11 cellular contexts compared by ENCODE assay signal in genomic region chr12:86712425-86712843, GRCh38.
DNase-seq lines count a peak whose midpoint lies in the region; ATAC-seq, FAIRE-seq and TF ChIP-seq lines count a peak whose summit lies in the region.
"Had no signal": no experiment of that assay in that cellular context is flagged by ENCODE, and none has a peak within 500 bp of the region (broad histone marks: within the 10 kb centered on the region; RNA-seq: fewer than 3 reads in every experiment).

No MANE protein-coding gene starts in this region.

- no peak for FAIRE-seq in K562 (lab: Jason Lieb, UNC)

- WGBS in IMR-90 (ENCODE audit: extremely low coverage in 2 of 2, insufficient read length in 1 of 2), 2 experiments = 0% methylated on average over 1 of the region's 4 CpGs; no CpG with 5 or more reads in 1 of the 2 experiments
- 0% methylated on average over 4 of the region's 4 CpGs for WGBS in K562 (ENCODE audit: insufficient coverage, low coverage, missing lambda C conversion rate)
- WGBS in lung, 2 donors = 52 to 70% methylated on average over 4 of the region's 4 CpGs

- ATAC-seq in IMR-90 (ENCODE audit: low read depth) = peak; percentile 93
- no peak for ATAC-seq in K562
- ATAC-seq in lung (ENCODE audit: insufficient read depth, low FRiP score) = peak; percentile 78
- ATAC-seq in HG02938 (IDR thresholded peaks at IDR 0.05; ENCODE audit: unreplicated experiment) = no peak

- no peak overlapping the region for H2AFZ ChIP-seq in IMR-90 (replicated peaks; ENCODE audit: low read length, poor library complexity)
- H2AFZ ChIP-seq in K562 (ENCODE audit: low read depth, low read length) = no peak overlapping the region
- H2AFZ ChIP-seq: neural progenitor cell had no signal

- DNase-seq in Caki2 (ENCODE audit: low read depth) (peak; percentile 98), IMR-90 (peak; percentile 99), K562 (ENCODE audit: extremely low read depth in 1 of 4, low spot score in 3 of 4) (no peak), lung (ENCODE audit: low spot score) (no peak), NCI-H345 (lab: John Stamatoyannopoulos, UW) (no peak), Peyer's patch (no peak), RPMI8226 (no peak)
- DNase-seq: activated CD4-positive, alpha-beta memory T cell treated with anti-CD3 and anti-CD28 coated beads for 36 hours; NCI-H187 had no signal

- H2BK120ac ChIP-seq in IMR-90 (ENCODE audit: low read depth, low read length) = peak overlapping the region; percentile 97

- peak overlapping the region; percentile 78; the same call in 1 of the 2 replicates for H3K14ac ChIP-seq in IMR-90 (replicated peaks; ENCODE audit: low read depth, low read length)

- intact Hi-C loops in IMR-90 (cut with micrococcal nuclease) = no loop called here
- intact Hi-C loops in K562 (cut with micrococcal nuclease) = no loop called here

- H3K23ac ChIP-seq in IMR-90 (ENCODE audit: low read depth, low read length) = peak overlapping the region; percentile 87; the same call in 1 of the 2 replicates

- H4K91ac ChIP-seq in IMR-90 (ENCODE audit: insufficient read depth, low read depth, low read length) = peak overlapping the region; percentile 90

- H3K27ac ChIP-seq in IMR-90 (ENCODE audit: insufficient read depth, low read length) (peak overlapping the region; percentile 85; the same call in 1 of the 2 replicates), K562 (ENCODE audit: extremely low read depth, low read depth, low read length) (no peak overlapping the region), lung (ENCODE audit: low read depth in 1 of 2, low read length in 1 of 2) (no peak overlapping the region), Peyer's patch (no peak overlapping the region)
- H3K27ac ChIP-seq: neural progenitor cell had no signal

- peak overlapping the region; percentile 99 for H3K18ac ChIP-seq in IMR-90 (ENCODE audit: low read depth, low read length)

- H3K36me3 ChIP-seq in IMR-90 (ENCODE audit: control insufficient read depth, insufficient read depth, low read length) (no peaks in the 10 kb centered on the region), K562 (ENCODE audit: control insufficient read depth, insufficient read depth, low read length) (no peaks in the 10 kb centered on the region), lung (ENCODE audit: control insufficient read depth in 2 of 2, insufficient read depth in 2 of 2, low read length in 2 of 2) (no peaks in the 10 kb centered on the region), Peyer's patch (no peaks in the 10 kb centered on the region)
- H3K36me3 ChIP-seq: neural progenitor cell had no signal

- POLR2A ChIA-PET in IMR-90 (lab: Charles Lee; ENCODE audit: unreplicated experiment) = no interaction called here
- POLR2A ChIA-PET in K562 (lab: Yijun Ruan, JAX) = no interaction called here

- no peaks in the 10 kb centered on the region for H3K79me1 ChIP-seq in IMR-90 (ENCODE audit: low read depth in 1 of 2, low read length in 2 of 2)

- H2BK15ac ChIP-seq in IMR-90 (ENCODE audit: low read depth, low read length) = peak overlapping the region; percentile 68; the same call in 2 of the 3 replicates

- no peak overlapping the region for H3K4me3 ChIP-seq in IMR-90 (ENCODE audit: insufficient read depth, low read depth, low read length)
- H3K4me3 ChIP-seq in K562 = no peak overlapping the region
- no peak overlapping the region for H3K4me3 ChIP-seq in lung
- H3K4me3 ChIP-seq in Peyer's patch = no peak overlapping the region
- H3K4me3 ChIP-seq: neural progenitor cell had no signal

- dilution Hi-C loops in IMR-90 (cut with HindIII; ENCODE audit: low sequenced_read_pairs, unreplicated experiment) = no loop called here

- CTCF ChIA-PET in IMR-90 (lab: Yijun Ruan, JAX) (interaction anchor here (0.6 kb wide), 1 partner anchor 42 kb away, joined by 3 read pairs; no protein-coding TSS in a partner anchor), K562 (lab: Yijun Ruan, JAX; ENCODE audit: low intra/inter-chr PET ratio) (no interaction called here)

- H3K79me2 ChIP-seq in K562 (ENCODE audit: control insufficient read depth, insufficient read depth, low read length) = no peaks in the 10 kb centered on the region

- no peak overlapping the region for H2AK9ac ChIP-seq in IMR-90 (replicated peaks; ENCODE audit: low read depth, low read length, poor library complexity)

- no peak for TF ChIP-seq EP300 in K562 (IDR thresholded peaks at IDR 0.05; ENCODE audit: low read length)

- in situ Hi-C loops in Caki2 (cut with HindIII; ENCODE audit: low pct_unique_long_range_greater_than_20kb, low sequenced_read_pairs) = no loop called here
- in situ Hi-C loops in IMR-90 (cut with MboI; ENCODE audit: low sequenced_read_pairs) = no loop called here
- in situ Hi-C loops in K562 (cut with MboI) = no loop called here

- H3K27me3 ChIP-seq in IMR-90 (ENCODE audit: control insufficient read depth, insufficient read depth, low read length) = no peaks in the 10 kb centered on the region
- H3K27me3 ChIP-seq in K562 (ENCODE audit: control insufficient read depth in 2 of 2, insufficient read depth in 2 of 2, low read length in 2 of 2) = no peaks in the 10 kb centered on the region
- no peaks in the 10 kb centered on the region for H3K27me3 ChIP-seq in lung (ENCODE audit: control insufficient read depth, insufficient read depth)
- H3K27me3 ChIP-seq in Peyer's patch = no peaks in the 10 kb centered on the region
- H3K27me3 ChIP-seq: neural progenitor cell had no signal

- peak overlapping the region; percentile 94 for H4K5ac ChIP-seq in IMR-90 (ENCODE audit: low read depth, low read length)

- no peak overlapping the region for H3K56ac ChIP-seq in IMR-90 (ENCODE audit: extremely low read depth, insufficient read depth, low read length)

- H3K9me3 ChIP-seq in IMR-90 (ENCODE audit: control insufficient read depth, insufficient read depth, low read length) = peaks cover 9% of the 10 kb centered on the region
- H3K9me3 ChIP-seq in K562 (replicated peaks; ENCODE audit: control insufficient read depth, insufficient read depth, low read depth, low read length) = no peaks in the 10 kb centered on the region
- H3K9me3 ChIP-seq in lung (ENCODE audit: control insufficient read depth in 2 of 2, insufficient read depth in 1 of 2, low read length in 1 of 2) = peaks cover 0 to 3% of the 10 kb centered on the region in 2 donors
- H3K9me3 ChIP-seq in Peyer's patch = no peaks in the 10 kb centered on the region

- H3K4me2 ChIP-seq in IMR-90 (ENCODE audit: low read depth, low read length) (peak overlapping the region; percentile 87; the same call in 1 of the 2 replicates), K562 (ENCODE audit: insufficient read depth, low read length) (no peak overlapping the region)
- H3K4me2 ChIP-seq: neural progenitor cell had no signal

- peak overlapping the region; percentile 87 for H3K4ac ChIP-seq in IMR-90 (ENCODE audit: low read depth, low read length)

- no peaks in the 10 kb centered on the region for H4K20me1 ChIP-seq in IMR-90 (ENCODE audit: insufficient read depth, low read length)
- H4K20me1 ChIP-seq in K562 (replicated peaks; ENCODE audit: control insufficient read depth, insufficient read depth, low read length) = no peaks in the 10 kb centered on the region

- H3K4me1 ChIP-seq in IMR-90 (ENCODE audit: control insufficient read depth, insufficient read depth, low read length) (peaks cover 2% of the 10 kb centered on the region; the same call in 1 of the 2 replicates), K562 (replicated peaks in 1 of 2; ENCODE audit: control insufficient read depth in 2 of 2, insufficient read depth in 2 of 2, low read length in 2 of 2) (no peaks in the 10 kb centered on the region), lung (ENCODE audit: control insufficient read depth in 2 of 2, insufficient read depth in 2 of 2, low read length in 2 of 2) (no peaks in the 10 kb centered on the region), Peyer's patch (no peaks in the 10 kb centered on the region)
- H3K4me1 ChIP-seq: neural progenitor cell had no signal

- peak overlapping the region; percentile 99 for H2BK5ac ChIP-seq in IMR-90 (ENCODE audit: low read depth, low read length, poor library complexity, severe bottlenecking)

- H4K8ac ChIP-seq in IMR-90 (ENCODE audit: low read depth in 2 of 2, low read length in 2 of 2) = peak overlapping the region; percentile 74 to 90; a peak in 2 of 4 replicates

- peak overlapping the region; percentile 98 for H2BK20ac ChIP-seq in IMR-90 (ENCODE audit: low read depth, low read length)

- no peak for TF ChIP-seq CTCF in IMR-90 (conservative IDR thresholded peaks at IDR 0.05; ENCODE audit: low read depth, low read length)
- no peak for TF ChIP-seq CTCF in K562 (IDR thresholded peaks at IDR 0.05 in 2 of 3, conservative IDR thresholded peaks at IDR 0.05 in 1 of 3; ENCODE audit: insufficient read depth in 2 of 3, low read depth in 1 of 3, low read length in 3 of 3)
- TF ChIP-seq CTCF in lung (IDR thresholded peaks at IDR 0.05; ENCODE audit: control extremely low read depth, extremely low read depth) = no peak
- no peak for TF ChIP-seq CTCF in Peyer's patch (IDR thresholded peaks at IDR 0.05)

- H2AK5ac ChIP-seq in IMR-90 (ENCODE audit: low read depth, low read length) = peak overlapping the region; percentile 71; the same call in 1 of the 2 replicates

- TF ChIP-seq POLR2A in IMR-90 (IDR thresholded peaks at IDR 0.05; ENCODE audit: low read depth, low read length) (no peak), K562 (conservative IDR thresholded peaks at IDR 0.05) (no peak), Peyer's patch (IDR thresholded peaks at IDR 0.05) (no peak)

- BruUV-seq in IMR-90 (replicated peaks; lab: Mats Ljungman, UMichigan) = no TSS peak
- BruUV-seq in K562 (replicated peaks; lab: Mats Ljungman, UMichigan) = no TSS peak

- TF ChIP-seq RAD21 in IMR-90 (IDR thresholded peaks at IDR 0.05; ENCODE audit: low read length) (no peak), K562 (CRISPR knock-in tag; conservative IDR thresholded peaks at IDR 0.05 in 1 of 2, IDR thresholded peaks at IDR 0.05 in 1 of 2) (no peak)

- H3K9me1 ChIP-seq in IMR-90 (ENCODE audit: insufficient read depth, low read length) (no peaks in the 10 kb centered on the region), K562 (ENCODE audit: control insufficient read depth, insufficient read depth, low read length) (no peaks in the 10 kb centered on the region)

- no peak overlapping the region for H3K9ac ChIP-seq in IMR-90 (ENCODE audit: low read depth, low read length)
- no peak overlapping the region for H3K9ac ChIP-seq in K562 (ENCODE audit: insufficient read depth in 1 of 2, low read depth in 2 of 2, low read length in 2 of 2)
- H3K9ac ChIP-seq: neural progenitor cell had no signal

TF ChIP-seq in IMR-90, 13 proteins besides CTCF, POLR2A, EP300 and RAD21 (continues in another document):
- TF ChIP-seq RFX5 (IDR thresholded peaks at IDR 0.05; ENCODE audit: low read depth, low read length) (no peak), MAFK (IDR thresholded peaks at IDR 0.05; ENCODE audit: low read depth, low read length) (peak; percentile 83), FOS (IDR thresholded peaks at IDR 0.05; ENCODE audit: low read depth, low read length) (peak; percentile 100), SMC3 (IDR thresholded peaks at IDR 0.05; ENCODE audit: low read depth, low read length) (no peak)

TF ChIP-seq in K562, 482 proteins besides CTCF, POLR2A, EP300 and RAD21:
- peak; percentile 56 for TF ChIP-seq FOSL1 (tag; conservative IDR thresholded peaks at IDR 0.05)
- TF ChIP-seq ZNF57 (CRISPR knock-in tag; IDR thresholded peaks at IDR 0.05) = no peak

Comparison
In these comparisons a context has a peak if more than half of its experiments do, and no peak if none do; other contexts are left out.
1. DNase-seq: peak in Caki2 (single experiment) and IMR-90 (single experiment); none in K562 (0 of 4), lung (single experiment), NCI-H345 (single experiment), Peyer's patch (0 of 3) and RPMI8226 (single experiment).
2. ATAC-seq: peak in IMR-90 (single experiment) and lung (single experiment); none in K562 (single experiment) and HG02938 (single experiment).